ENCODE assay signal across 1 cellular context in genomic region chr19:9914315-9915207, GRCh38.
TF ChIP-seq lines count a peak whose summit lies in the region.

No MANE protein-coding gene starts in this region.

TF ChIP-seq in HepG2, 621 proteins besides CTCF, POLR2A, EP300 and RAD21 (continued from another document):
- TF ChIP-seq ZFP91 (CRISPR knock-in tag; IDR thresholded peaks at IDR 0.05; ENCODE audit: borderline replicate concordance) (peak; percentile 42; the same call in 1 of the 2 replicates), UBTF (CRISPR knock-in tag; IDR thresholded peaks at IDR 0.05) (peak; percentile 36; the same call in 1 of the 2 replicates), NFIC (IDR thresholded peaks at IDR 0.05; ENCODE audit: low read length) (no peak), ZNF558 (CRISPR knock-in tag; IDR thresholded peaks at IDR 0.05; ENCODE audit: borderline replicate concordance) (no peak), PTBP1 (IDR thresholded peaks at IDR 0.05; ENCODE audit: low read depth, low read length, poor library complexity, severe bottlenecking) (no peak), HIC2 (CRISPR knock-in tag; IDR thresholded peaks at IDR 0.05; ENCODE audit: low read depth) (no peak)
